24 cellular contexts compared by ENCODE assay signal in the genomic region with DNA sequence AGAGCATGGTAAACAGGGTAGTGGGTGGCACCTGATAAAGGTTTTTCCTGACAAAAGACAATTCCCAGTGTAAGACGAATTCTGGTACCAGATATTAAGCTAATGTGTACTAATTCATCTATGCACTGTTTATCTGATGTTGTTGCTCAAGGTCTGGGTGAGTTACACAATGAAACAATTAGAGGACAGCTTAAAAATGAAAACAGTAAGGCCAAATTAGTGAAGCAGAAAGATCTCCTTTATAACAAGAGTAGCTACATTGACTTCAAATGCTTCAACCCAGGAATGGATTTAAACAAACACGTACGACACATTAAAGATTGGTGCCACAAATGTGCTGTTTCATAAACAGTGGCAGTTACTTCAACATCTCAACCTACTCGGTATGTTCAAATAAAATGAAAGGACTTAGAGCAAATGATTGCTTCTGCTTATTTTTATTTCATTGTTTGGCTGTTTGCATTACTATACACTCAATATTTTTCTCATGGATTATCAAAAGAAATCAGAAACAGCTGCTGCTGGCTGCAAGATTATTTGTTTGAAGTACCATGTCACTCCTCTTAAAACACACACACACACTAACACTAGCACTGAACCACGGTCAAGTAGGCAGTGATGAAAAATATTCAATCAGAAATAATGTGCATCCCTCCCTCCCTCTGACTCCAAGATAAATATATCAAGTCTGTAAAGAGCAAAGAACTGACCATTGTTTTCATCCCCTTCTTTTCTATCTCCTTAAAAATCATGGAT.
"Had no signal": no experiment of that assay in that cellular context is flagged by ENCODE, and none has a peak within 500 bp of the region (broad histone marks: within the 10 kb centered on the region; RNA-seq: fewer than 3 reads in every experiment).

No MANE protein-coding gene starts in this region.

- H3K36me3 ChIP-seq: cardiac muscle cell, gastroesophageal sphincter, stomach, suprapubic skin, tibial nerve had no signal

- H3K4me1 Mint-ChIP-seq: activated B cell treated with CpG ODN at 0.5 μM for 24 hours; activated CD4-positive, alpha-beta T cell treated with anti-CD3 and anti-CD28 coated beads for 36 hours had no signal

- H3K27me3 ChIP-seq: body of pancreas, cardiac muscle cell, gastroesophageal sphincter, right lobe of liver, stomach, suprapubic skin, tibial nerve had no signal

- H3K4me3 ChIP-seq: body of pancreas, cardiac muscle cell, gastroesophageal sphincter, right lobe of liver, skin epidermis, stomach, suprapubic skin, tibial nerve had no signal

- H3K27ac ChIP-seq: body of pancreas, cardiac muscle cell, gastroesophageal sphincter, right lobe of liver, stomach, suprapubic skin, tibial nerve had no signal

- FAIRE-seq: islet of Langerhans had no signal

- DNase-seq: activated B cell treated with CpG ODN at 0.5 μM for 24 hours; activated CD4-positive, alpha-beta T cell treated with anti-CD3 and anti-CD28 coated beads for 36 hours; activated CD4-positive, alpha-beta T cell treated with anti-CD3 and anti-CD28 coated beads, Interleukin-2, amount 50 U/mL, for 48 hours; activated CD8-positive, alpha-beta memory T cell treated with anti-CD3 and anti-CD28 coated beads, Interleukin-2, amount 50 U/mL, for 48 hours; activated naive CD4-positive, alpha-beta T cell; activated T-cell treated with anti-CD3 and anti-CD28 coated beads, Interleukin-2, amount 50 U/mL, for 4 hours; amygdala; body of pancreas; head of caudate nucleus; hypothalamus; left cardiac atrium; right lobe of liver; stimulated activated CD4-positive, alpha-beta T cell treated with anti-CD3 and anti-CD28 coated beads, Interleukin-1b, Interleukin-23, amount 100 ng/mL, for 48 hours; stomach; T-helper 9 cell had no signal

- H3K36me3 Mint-ChIP-seq: activated naive CD8-positive, alpha-beta T cell had no signal

- H3K9me3 ChIP-seq: body of pancreas, right lobe of liver had no signal

- H3K27ac Mint-ChIP-seq: activated B cell treated with CpG ODN at 0.5 μM for 24 hours; activated CD4-positive, alpha-beta T cell treated with anti-CD3 and anti-CD28 coated beads for 36 hours; activated naive CD8-positive, alpha-beta T cell; activated T-helper 2 cell treated with anti-CD3 and anti-CD28 coated beads, Interferon-gamma antibody, Interleukin-2, Interleukin-4, amounts not matched to agents 10 μg/mL and 5 μg/mL and 100 μg/mL, durations not matched to agents 14 hours and 24 hours and 36 hours; natural killer cell treated with Interleukin-12 subunit alpha and Interleukin-12 subunit beta and Interleukin-15 and Interleukin-18, amount 100 ng/mL, for 72 hours had no signal

- H3K4me1 ChIP-seq: body of pancreas, gastroesophageal sphincter, stomach, suprapubic skin had no signal

- H3K4me3 Mint-ChIP-seq: activated B cell treated with CpG ODN at 0.5 μM for 24 hours; activated CD4-positive, alpha-beta T cell treated with anti-CD3 and anti-CD28 coated beads for 36 hours; activated naive CD8-positive, alpha-beta T cell; activated T-cell treated with anti-CD3 and anti-CD28 coated beads, Interleukin-2, amount 50 U/mL, for 4 hours; natural killer cell treated with Interleukin-12 subunit alpha and Interleukin-12 subunit beta and Interleukin-15 and Interleukin-18, amount 100 ng/mL, for 72 hours had no signal

- H3K27me3 Mint-ChIP-seq: activated B cell treated with CpG ODN at 0.5 μM for 24 hours; activated CD4-positive, alpha-beta T cell treated with anti-CD3 and anti-CD28 coated beads for 36 hours; natural killer cell treated with Interleukin-12 subunit alpha and Interleukin-12 subunit beta and Interleukin-15 and Interleukin-18, amount 100 ng/mL, for 72 hours had no signal
